Comparison of ENCODE assay signal across 8 cellular contexts in genomic region chr3:171284308-171285075, GRCh38.
A peak's percentile ranks its signal among the peaks of the same experiment; 100 is the strongest.
DNase-seq lines count a peak whose midpoint lies in the region; ATAC-seq lines count a peak whose summit lies in the region.

No MANE protein-coding gene starts in this region.

- H3K36me3 Mint-ChIP-seq in CD4-positive, CD25-positive, alpha-beta regulatory T cell, result peaks cover 7% of the 10 kb centered on the region
- H3K36me3 Mint-ChIP-seq in naive thymus-derived CD4-positive, alpha-beta T cell, result peaks cover 0 to 35% (median 13%) of the 10 kb centered on the region in 5 donors

- peaks cover 42 to 82% (median 65%) of the 10 kb centered on the region in 4 donors for H3K4me1 Mint-ChIP-seq in CD4-positive, CD25-positive, alpha-beta regulatory T cell
- H3K4me1 Mint-ChIP-seq in naive thymus-derived CD4-positive, alpha-beta T cell, result peaks cover 27 to 82% (median 71%) of the 10 kb centered on the region in 7 donors

- peak; percentile 64 to 75 for ATAC-seq in CD4-positive, CD25-positive, alpha-beta regulatory T cell (ENCODE audit: low read depth in 2 of 2)
- ATAC-seq in GM19455 (IDR thresholded peaks at IDR 0.05; ENCODE audit: unreplicated experiment), result peak; percentile 49
- ATAC-seq in HG03571 (IDR thresholded peaks at IDR 0.05; ENCODE audit: unreplicated experiment), result peak; percentile 41
- ATAC-seq in naive thymus-derived CD4-positive, alpha-beta T cell, result no peak
- no peak for ATAC-seq in GM18520 (IDR thresholded peaks at IDR 0.05; ENCODE audit: unreplicated experiment)

- no peak overlapping the region for H3K27ac ChIP-seq in CD4-positive, CD25-positive, alpha-beta regulatory T cell (ENCODE audit: insufficient read depth, low read length, poor library complexity, severe bottlenecking)
- no peak overlapping the region for H3K27ac ChIP-seq in naive thymus-derived CD4-positive, alpha-beta T cell (ENCODE audit: low read depth, low read length)

- H3K36me3 ChIP-seq in CD4-positive, CD25-positive, alpha-beta regulatory T cell (ENCODE audit: control insufficient read depth, insufficient read depth, low read length), result no peaks in the 10 kb centered on the region
- no peaks in the 10 kb centered on the region for H3K36me3 ChIP-seq in naive thymus-derived CD4-positive, alpha-beta T cell (ENCODE audit: control insufficient read depth in 2 of 3, insufficient read depth in 3 of 3, low read length in 3 of 3)

- H3K9me3 ChIP-seq in CD4-positive, CD25-positive, alpha-beta regulatory T cell (ENCODE audit: control insufficient read depth in 2 of 2, low read length in 2 of 2), result no peaks in the 10 kb centered on the region
- H3K9me3 ChIP-seq in naive thymus-derived CD4-positive, alpha-beta T cell (ENCODE audit: control insufficient read depth in 2 of 3, low read length in 3 of 3), result no peaks in the 10 kb centered on the region

- CTCF ChIA-PET in naive thymus-derived CD4-positive, alpha-beta T cell (lab: Charles Lee), result no interaction called here

- POLR2A ChIA-PET in naive thymus-derived CD4-positive, alpha-beta T cell (lab: Charles Lee), result no interaction called here

- peak overlapping the region in 3 of 4 donors; percentile 4 to 13 (median 8) for H3K4me3 Mint-ChIP-seq in CD4-positive, CD25-positive, alpha-beta regulatory T cell
- peak overlapping the region in 7 of 10 donors; percentile 1 to 65 (median 5) for H3K4me3 Mint-ChIP-seq in naive thymus-derived CD4-positive, alpha-beta T cell

- intact Hi-C loops in naive thymus-derived CD4-positive, alpha-beta T cell (cut with micrococcal nuclease), result loop anchor here (2.0 to 5.0 kb wide), 4 partner anchors 16 to 278 kb away; no protein-coding TSS in a partner anchor

- DNase-seq in CD4-positive, CD25-positive, alpha-beta regulatory T cell, result peak in 1 of 3 donors; percentile 73
- DNase-seq in brain pericyte (ENCODE audit: low read depth, low spot score) (peak; percentile 64), middle frontal gyrus (ENCODE audit: extremely low spot score, low spot score) (no peak), inferior parietal cortex (ENCODE audit: extremely low spot score) (no peak)
- no peak for DNase-seq in naive thymus-derived CD4-positive, alpha-beta T cell

- H3K27ac Mint-ChIP-seq in CD4-positive, CD25-positive, alpha-beta regulatory T cell, result peak overlapping the region in 2 of 3 donors; percentile 57 to 77
- H3K27ac Mint-ChIP-seq in naive thymus-derived CD4-positive, alpha-beta T cell, result peak overlapping the region in 4 of 9 donors; percentile 28 to 69 (median 46)

- H3K4me3 ChIP-seq in CD4-positive, CD25-positive, alpha-beta regulatory T cell (ENCODE audit: low read depth, low read length), result peak overlapping the region; percentile 60
- H3K4me3 ChIP-seq in naive thymus-derived CD4-positive, alpha-beta T cell (ENCODE audit: low read length), result no peak overlapping the region

- H3K27me3 Mint-ChIP-seq in CD4-positive, CD25-positive, alpha-beta regulatory T cell, result no peaks in the 10 kb centered on the region
- H3K27me3 Mint-ChIP-seq in naive thymus-derived CD4-positive, alpha-beta T cell, result no peaks in the 10 kb centered on the region

- no peaks in the 10 kb centered on the region for H3K27me3 ChIP-seq in CD4-positive, CD25-positive, alpha-beta regulatory T cell (ENCODE audit: control insufficient read depth, insufficient read depth, low read length)
- no peaks in the 10 kb centered on the region for H3K27me3 ChIP-seq in naive thymus-derived CD4-positive, alpha-beta T cell (ENCODE audit: control insufficient read depth in 2 of 2, insufficient read depth in 2 of 2, low read length in 2 of 2)

- H3K9me3 Mint-ChIP-seq in CD4-positive, CD25-positive, alpha-beta regulatory T cell, result peaks cover 0 to 2% (median 0%) of the 10 kb centered on the region in 7 donors
- H3K9me3 Mint-ChIP-seq in naive thymus-derived CD4-positive, alpha-beta T cell, result peaks cover 0 to 4% (median 0%) of the 10 kb centered on the region in 11 donors

- H3K4me1 ChIP-seq in CD4-positive, CD25-positive, alpha-beta regulatory T cell (ENCODE audit: control insufficient read depth, insufficient read depth, low read length, poor library complexity, severe bottlenecking), result peaks cover 42% of the 10 kb centered on the region
- H3K4me1 ChIP-seq in naive thymus-derived CD4-positive, alpha-beta T cell (ENCODE audit: control insufficient read depth in 2 of 2, insufficient read depth in 2 of 2, low read length in 2 of 2), result peaks cover 13 to 32% of the 10 kb centered on the region in 2 donors

Comparison
In these comparisons a context has a peak if more than half of its experiments do, and no peak if none do; other contexts are left out.
1. ATAC-seq: peak in CD4-positive, CD25-positive, alpha-beta regulatory T cell (2 of 2), GM19455 (single experiment) and HG03571 (single experiment); none in naive thymus-derived CD4-positive, alpha-beta T cell (single experiment) and GM18520 (single experiment).